In the genomic region with DNA sequence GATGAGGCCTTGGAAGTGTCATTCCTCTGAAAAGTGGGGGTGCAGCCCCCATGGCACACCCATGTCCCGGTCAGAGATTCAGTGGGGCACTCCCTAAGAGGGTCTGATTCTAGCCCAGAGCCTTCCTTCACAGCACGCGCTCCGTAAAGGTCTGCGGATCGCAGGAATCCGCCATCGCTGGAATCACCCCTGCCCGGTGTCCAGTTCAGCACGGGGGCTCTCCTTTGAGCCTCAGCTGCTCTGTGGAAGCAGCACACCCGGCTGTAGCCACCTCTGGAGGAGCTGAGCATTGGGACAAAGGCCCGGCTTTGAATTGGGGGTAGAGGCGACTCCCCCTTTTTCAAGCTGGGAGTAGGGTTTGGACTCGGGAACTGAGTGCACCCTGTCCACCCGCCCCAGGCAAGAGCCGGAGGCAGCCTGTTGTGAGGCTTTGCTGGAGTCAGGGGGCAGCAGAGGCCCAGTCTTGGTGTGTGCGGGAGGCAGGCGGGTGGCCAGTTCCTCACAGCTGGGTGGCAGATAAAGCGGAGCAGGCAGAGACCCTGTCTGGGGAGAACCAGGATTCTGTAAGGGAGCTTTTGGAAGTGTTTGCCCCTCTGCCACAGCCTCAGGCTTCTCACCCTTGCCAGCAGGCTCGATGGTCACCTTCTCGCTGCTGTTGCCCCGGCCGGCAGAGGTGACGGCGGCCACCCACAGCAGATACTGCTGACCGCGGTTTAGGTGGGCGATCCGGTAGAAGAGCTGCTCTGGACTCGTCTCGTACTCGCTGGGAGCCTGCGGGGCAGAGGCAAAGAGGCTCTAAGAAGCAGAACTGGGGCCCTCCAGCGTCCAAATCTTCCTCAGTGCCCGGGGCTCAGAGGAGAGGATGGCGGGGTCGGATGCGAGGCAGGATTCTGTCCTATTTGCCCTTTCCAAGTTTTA, we compare ENCODE assay signal across 9 cellular contexts.
A peak's percentile ranks its signal among the peaks of the same experiment; 100 is the strongest.
DNase-seq lines count a peak whose midpoint lies in the region; ATAC-seq and TF ChIP-seq lines count a peak whose summit lies in the region.
"Had no signal": no experiment of that assay in that cellular context is flagged by ENCODE, and none has a peak within 500 bp of the region (broad histone marks: within the 10 kb centered on the region; RNA-seq: fewer than 3 reads in every experiment).

No MANE protein-coding gene starts in this region.

- TF ChIP-seq CTCF in cardiac muscle cell (IDR thresholded peaks at IDR 0.05; ENCODE audit: low read depth, low read length), result peak; percentile 68

- no peaks in the 10 kb centered on the region for H3K36me3 ChIP-seq in cardiac muscle cell
- H3K36me3 ChIP-seq: neutrophil had no signal

- H3K4me3 ChIP-seq in cardiac muscle cell, result no peak overlapping the region

- DNase-seq in DMS79 treated with DMSO at 0.1 percent for 48 hours (lab: John Stamatoyannopoulos, UW) (peak; percentile 55), HuH-7.5 (ENCODE audit: low spot score) (peak; percentile 64), cardiac muscle cell (ENCODE audit: low read depth in 1 of 2, low spot score in 1 of 2) (peak; percentile 57 to 78), retina (peak; percentile 92), GF-D8 (lab: John Stamatoyannopoulos, UW) (no peak), NOMO-1 treated with DMSO at 0.1 percent for 48 hours (lab: John Stamatoyannopoulos, UW; ENCODE audit: unreplicated experiment) (no peak)

- H3K27ac ChIP-seq in cardiac muscle cell, result no peak overlapping the region
- H3K27ac ChIP-seq: neutrophil had no signal

- ATAC-seq in SK-N-SH treated with all-trans-retinoic acid at 6 μM for 48 hours, result peak; percentile 94
- no peak for ATAC-seq in GM19455 (IDR thresholded peaks at IDR 0.05; ENCODE audit: unreplicated experiment)

- peaks cover 6% of the 10 kb centered on the region for H3K27me3 ChIP-seq in cardiac muscle cell

- no peaks in the 10 kb centered on the region for H3K9me3 ChIP-seq in cardiac muscle cell (ENCODE audit: low read depth)
- H3K9me3 ChIP-seq: neutrophil had no signal

- H3K4me1 ChIP-seq in cardiac muscle cell (ENCODE audit: low read depth), result no peaks in the 10 kb centered on the region

TF ChIP-seq in SK-N-SH treated with all-trans-retinoic acid at 6 μM for 48 hours, 23 proteins besides CTCF, POLR2A, EP300 and RAD21:
- TF ChIP-seq GLIS3 (CRISPR knock-in tag; IDR thresholded peaks at IDR 0.05) (no peak), ZNF565 (CRISPR knock-in tag; conservative IDR thresholded peaks at IDR 0.05; ENCODE audit: low read depth) (no peak), ZNF8 (CRISPR knock-in tag; IDR thresholded peaks at IDR 0.05) (no peak)
- TF ChIP-seq, protein P1, sequence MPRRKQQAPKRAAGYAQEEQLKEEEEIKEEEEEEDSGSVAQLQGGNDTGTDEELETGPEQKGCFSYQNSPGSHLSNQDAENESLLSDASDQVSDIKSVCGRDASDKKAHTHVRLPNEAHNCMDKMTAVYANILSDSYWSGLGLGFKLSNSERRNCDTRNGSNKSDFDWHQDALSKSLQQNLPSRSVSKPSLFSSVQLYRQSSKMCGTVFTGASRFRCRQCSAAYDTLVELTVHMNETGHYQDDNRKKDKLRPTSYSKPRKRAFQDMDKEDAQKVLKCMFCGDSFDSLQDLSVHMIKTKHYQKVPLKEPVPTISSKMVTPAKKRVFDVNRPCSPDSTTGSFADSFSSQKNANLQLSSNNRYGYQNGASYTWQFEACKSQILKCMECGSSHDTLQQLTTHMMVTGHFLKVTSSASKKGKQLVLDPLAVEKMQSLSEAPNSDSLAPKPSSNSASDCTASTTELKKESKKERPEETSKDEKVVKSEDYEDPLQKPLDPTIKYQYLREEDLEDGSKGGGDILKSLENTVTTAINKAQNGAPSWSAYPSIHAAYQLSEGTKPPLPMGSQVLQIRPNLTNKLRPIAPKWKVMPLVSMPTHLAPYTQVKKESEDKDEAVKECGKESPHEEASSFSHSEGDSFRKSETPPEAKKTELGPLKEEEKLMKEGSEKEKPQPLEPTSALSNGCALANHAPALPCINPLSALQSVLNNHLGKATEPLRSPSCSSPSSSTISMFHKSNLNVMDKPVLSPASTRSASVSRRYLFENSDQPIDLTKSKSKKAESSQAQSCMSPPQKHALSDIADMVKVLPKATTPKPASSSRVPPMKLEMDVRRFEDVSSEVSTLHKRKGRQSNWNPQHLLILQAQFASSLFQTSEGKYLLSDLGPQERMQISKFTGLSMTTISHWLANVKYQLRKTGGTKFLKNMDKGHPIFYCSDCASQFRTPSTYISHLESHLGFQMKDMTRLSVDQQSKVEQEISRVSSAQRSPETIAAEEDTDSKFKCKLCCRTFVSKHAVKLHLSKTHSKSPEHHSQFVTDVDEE (CRISPR knock-in tag; IDR thresholded peaks at IDR 0.05), result no peak
- TF ChIP-seq, protein P2, sequence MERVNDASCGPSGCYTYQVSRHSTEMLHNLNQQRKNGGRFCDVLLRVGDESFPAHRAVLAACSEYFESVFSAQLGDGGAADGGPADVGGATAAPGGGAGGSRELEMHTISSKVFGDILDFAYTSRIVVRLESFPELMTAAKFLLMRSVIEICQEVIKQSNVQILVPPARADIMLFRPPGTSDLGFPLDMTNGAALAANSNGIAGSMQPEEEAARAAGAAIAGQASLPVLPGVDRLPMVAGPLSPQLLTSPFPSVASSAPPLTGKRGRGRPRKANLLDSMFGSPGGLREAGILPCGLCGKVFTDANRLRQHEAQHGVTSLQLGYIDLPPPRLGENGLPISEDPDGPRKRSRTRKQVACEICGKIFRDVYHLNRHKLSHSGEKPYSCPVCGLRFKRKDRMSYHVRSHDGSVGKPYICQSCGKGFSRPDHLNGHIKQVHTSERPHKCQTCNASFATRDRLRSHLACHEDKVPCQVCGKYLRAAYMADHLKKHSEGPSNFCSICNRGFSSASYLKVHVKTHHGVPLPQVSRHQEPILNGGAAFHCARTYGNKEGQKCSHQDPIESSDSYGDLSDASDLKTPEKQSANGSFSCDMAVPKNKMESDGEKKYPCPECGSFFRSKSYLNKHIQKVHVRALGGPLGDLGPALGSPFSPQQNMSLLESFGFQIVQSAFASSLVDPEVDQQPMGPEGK (CRISPR knock-in tag; IDR thresholded peaks at IDR 0.05; ENCODE audit: borderline replicate concordance), result no peak
TF ChIP-seq in SK-N-SH treated with all-trans-retinoic acid at 6 μM for 48 hours: peak in this region for 0.

Comparison
In these comparisons a context has a peak if more than half of its experiments do, and no peak if none do; other contexts are left out.
1. DNase-seq: peak in DMS79 treated with DMSO at 0.1 percent for 48 hours (single experiment), HuH-7.5 (single experiment), cardiac muscle cell (2 of 2) and retina (single experiment); none in GF-D8 (single experiment) and NOMO-1 treated with DMSO at 0.1 percent for 48 hours (single experiment).